1 cellular context compared by ENCODE assay signal in the genomic region with DNA sequence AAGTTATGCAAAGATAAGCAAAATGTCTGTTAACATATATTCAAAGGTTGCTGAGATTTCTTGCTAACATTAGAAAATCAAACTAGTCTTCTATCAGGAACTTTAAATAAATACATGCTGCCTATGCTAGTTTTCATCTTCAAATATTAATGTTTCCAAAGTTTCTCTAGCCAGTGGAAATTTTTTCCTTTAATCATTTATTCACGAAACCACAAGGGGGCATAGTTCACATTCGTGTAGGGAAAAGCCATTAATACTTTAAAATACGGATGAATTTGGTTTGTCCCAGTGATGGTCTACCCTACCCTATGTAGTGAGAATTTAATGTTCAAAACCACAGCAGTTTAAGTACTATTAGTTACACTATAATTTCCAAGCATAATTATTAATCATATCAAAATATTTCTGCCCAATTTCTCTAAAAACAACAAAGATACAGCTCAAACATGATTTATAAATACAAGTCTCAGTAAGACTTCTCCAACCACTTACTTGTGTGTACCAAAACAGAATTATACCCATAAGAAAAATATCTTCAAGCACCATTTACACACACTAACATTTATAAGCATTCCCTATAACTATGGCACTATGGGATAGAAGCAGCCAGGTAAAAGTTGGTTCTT.
TF ChIP-seq lines count a peak whose summit lies in the region.

No MANE protein-coding gene starts in this region.

TF ChIP-seq in Ishikawa, 13 proteins besides CTCF, POLR2A, EP300 and RAD21 (continued from another document):
- TF ChIP-seq, protein P1, sequence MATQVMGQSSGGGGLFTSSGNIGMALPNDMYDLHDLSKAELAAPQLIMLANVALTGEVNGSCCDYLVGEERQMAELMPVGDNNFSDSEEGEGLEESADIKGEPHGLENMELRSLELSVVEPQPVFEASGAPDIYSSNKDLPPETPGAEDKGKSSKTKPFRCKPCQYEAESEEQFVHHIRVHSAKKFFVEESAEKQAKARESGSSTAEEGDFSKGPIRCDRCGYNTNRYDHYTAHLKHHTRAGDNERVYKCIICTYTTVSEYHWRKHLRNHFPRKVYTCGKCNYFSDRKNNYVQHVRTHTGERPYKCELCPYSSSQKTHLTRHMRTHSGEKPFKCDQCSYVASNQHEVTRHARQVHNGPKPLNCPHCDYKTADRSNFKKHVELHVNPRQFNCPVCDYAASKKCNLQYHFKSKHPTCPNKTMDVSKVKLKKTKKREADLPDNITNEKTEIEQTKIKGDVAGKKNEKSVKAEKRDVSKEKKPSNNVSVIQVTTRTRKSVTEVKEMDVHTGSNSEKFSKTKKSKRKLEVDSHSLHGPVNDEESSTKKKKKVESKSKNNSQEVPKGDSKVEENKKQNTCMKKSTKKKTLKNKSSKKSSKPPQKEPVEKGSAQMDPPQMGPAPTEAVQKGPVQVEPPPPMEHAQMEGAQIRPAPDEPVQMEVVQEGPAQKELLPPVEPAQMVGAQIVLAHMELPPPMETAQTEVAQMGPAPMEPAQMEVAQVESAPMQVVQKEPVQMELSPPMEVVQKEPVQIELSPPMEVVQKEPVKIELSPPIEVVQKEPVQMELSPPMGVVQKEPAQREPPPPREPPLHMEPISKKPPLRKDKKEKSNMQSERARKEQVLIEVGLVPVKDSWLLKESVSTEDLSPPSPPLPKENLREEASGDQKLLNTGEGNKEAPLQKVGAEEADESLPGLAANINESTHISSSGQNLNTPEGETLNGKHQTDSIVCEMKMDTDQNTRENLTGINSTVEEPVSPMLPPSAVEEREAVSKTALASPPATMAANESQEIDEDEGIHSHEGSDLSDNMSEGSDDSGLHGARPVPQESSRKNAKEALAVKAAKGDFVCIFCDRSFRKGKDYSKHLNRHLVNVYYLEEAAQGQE (IDR thresholded peaks at IDR 0.05; ENCODE audit: low read depth), result no peak
- no peak for TF ChIP-seq FOXM1 (IDR thresholded peaks at IDR 0.05; ENCODE audit: borderline replicate concordance, low read depth)
- no peak for TF ChIP-seq TAF1 (IDR thresholded peaks at IDR 0.05; ENCODE audit: low read depth)
- TF ChIP-seq TEAD4 (IDR thresholded peaks at IDR 0.05), result no peak
- no peak for TF ChIP-seq CREB1 (IDR thresholded peaks at IDR 0.05; ENCODE audit: low read depth)
- TF ChIP-seq CEBPB (IDR thresholded peaks at IDR 0.05), result no peak
- TF ChIP-seq USF1 (IDR thresholded peaks at IDR 0.05), result no peak
